ENCODE assay signal across 21 cellular contexts in the genomic region with DNA sequence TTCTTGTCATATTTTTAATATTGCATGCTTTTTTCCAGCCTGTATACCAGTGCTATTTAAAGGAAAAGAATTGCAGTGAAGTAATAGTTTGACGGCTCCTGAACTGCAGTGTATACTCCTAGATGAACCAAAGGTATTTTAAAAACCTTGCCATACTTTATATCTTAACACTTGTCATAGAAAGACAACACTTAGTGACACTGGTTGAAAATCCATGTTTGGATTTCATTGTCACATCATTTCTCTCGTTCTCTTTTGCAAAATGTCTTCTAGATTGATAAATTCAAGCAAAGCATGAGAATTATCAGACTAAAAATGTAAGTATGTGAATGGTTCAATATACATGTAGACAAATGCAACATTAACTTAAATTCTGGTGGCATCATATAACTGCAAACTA.
DNase-seq lines count a peak whose midpoint lies in the region; ATAC-seq and TF ChIP-seq lines count a peak whose summit lies in the region.
"Had no signal": no experiment of that assay in that cellular context is flagged by ENCODE, and none has a peak within 500 bp of the region (broad histone marks: within the 10 kb centered on the region; RNA-seq: fewer than 3 reads in every experiment).

No MANE protein-coding gene starts in this region.

- H3K4me1 Mint-ChIP-seq in MCF 10A (ENCODE audit: insufficient read depth, unreplicated experiment), result no peaks in the 10 kb centered on the region
- H3K4me1 Mint-ChIP-seq in brain, result peaks cover 21% of the 10 kb centered on the region
- no peaks in the 10 kb centered on the region for H3K4me1 Mint-ChIP-seq in naive thymus-derived CD4-positive, alpha-beta T cell
- H3K4me1 Mint-ChIP-seq: CD14-positive monocyte; CD4-positive, alpha-beta memory T cell; CD4-positive, CD25-positive, alpha-beta regulatory T cell; CD8-positive, alpha-beta memory T cell had no signal

- TF ChIP-seq POLR2A in breast epithelium (IDR thresholded peaks at IDR 0.05), result no peak

- POLR2A ChIA-PET in MCF 10A (lab: Yijun Ruan, JAX), result no interaction called here
- POLR2A ChIA-PET in naive thymus-derived CD4-positive, alpha-beta T cell (lab: Charles Lee), result no interaction called here

- H3K27ac ChIP-seq in breast epithelium, result no peak overlapping the region
- no peak overlapping the region for H3K27ac ChIP-seq in naive thymus-derived CD4-positive, alpha-beta T cell (ENCODE audit: low read depth, low read length)
- H3K27ac ChIP-seq: BLaER1 had no signal

- H3K9me3 Mint-ChIP-seq in MCF 10A (ENCODE audit: unreplicated experiment) (no peaks in the 10 kb centered on the region), brain (no peaks in the 10 kb centered on the region)
- peaks cover 0 to 11% (median 2%) of the 10 kb centered on the region in 11 donors for H3K9me3 Mint-ChIP-seq in naive thymus-derived CD4-positive, alpha-beta T cell

- H3K9me3 ChIP-seq in breast epithelium, result no peaks in the 10 kb centered on the region
- no peaks in the 10 kb centered on the region for H3K9me3 ChIP-seq in naive thymus-derived CD4-positive, alpha-beta T cell (ENCODE audit: control insufficient read depth in 2 of 3, low read length in 3 of 3)
- H3K9me3 ChIP-seq: BE2C, BLaER1 had no signal

- no peaks in the 10 kb centered on the region for H3K27me3 Mint-ChIP-seq in MCF 10A (ENCODE audit: insufficient read depth, unreplicated experiment)
- no peaks in the 10 kb centered on the region for H3K27me3 Mint-ChIP-seq in brain
- H3K27me3 Mint-ChIP-seq in naive thymus-derived CD4-positive, alpha-beta T cell, result no peaks in the 10 kb centered on the region
- H3K27me3 Mint-ChIP-seq: CD4-positive, alpha-beta memory T cell; CD4-positive, CD25-positive, alpha-beta regulatory T cell; CD8-positive, alpha-beta memory T cell had no signal

- H3K4me3 ChIP-seq in breast epithelium, result no peak overlapping the region
- H3K4me3 ChIP-seq in naive thymus-derived CD4-positive, alpha-beta T cell (ENCODE audit: low read length), result no peak overlapping the region
- H3K4me3 ChIP-seq: BLaER1, GM12878 had no signal

- BruUV-seq in MCF 10A (replicated peaks; lab: Mats Ljungman, UMichigan), result no TSS peak

- no peaks in the 10 kb centered on the region for H3K4me1 ChIP-seq in breast epithelium
- H3K4me1 ChIP-seq in naive thymus-derived CD4-positive, alpha-beta T cell (ENCODE audit: control insufficient read depth in 2 of 2, insufficient read depth in 2 of 2, low read length in 2 of 2), result no peaks in the 10 kb centered on the region
- H3K4me1 ChIP-seq: BLaER1 had no signal

- no peaks in the 10 kb centered on the region for H3K27me3 ChIP-seq in breast epithelium
- H3K27me3 ChIP-seq in naive thymus-derived CD4-positive, alpha-beta T cell (ENCODE audit: control insufficient read depth in 2 of 2, insufficient read depth in 2 of 2, low read length in 2 of 2), result no peaks in the 10 kb centered on the region
- H3K27me3 ChIP-seq: BE2C, BLaER1 had no signal

- CTCF ChIA-PET in MCF 10A (lab: Yijun Ruan, JAX), result no interaction called here
- CTCF ChIA-PET in naive thymus-derived CD4-positive, alpha-beta T cell (lab: Charles Lee), result no interaction called here

- no peaks in the 10 kb centered on the region for H3K36me3 Mint-ChIP-seq in MCF 10A (ENCODE audit: insufficient read depth, unreplicated experiment)
- H3K36me3 Mint-ChIP-seq in brain, result no peaks in the 10 kb centered on the region
- H3K36me3 Mint-ChIP-seq in naive thymus-derived CD4-positive, alpha-beta T cell, result no peaks in the 10 kb centered on the region
- H3K36me3 Mint-ChIP-seq: CD14-positive monocyte; CD4-positive, alpha-beta memory T cell; CD4-positive, CD25-positive, alpha-beta regulatory T cell; CD8-positive, alpha-beta memory T cell had no signal

- H3K27ac Mint-ChIP-seq in MCF 10A (ENCODE audit: low read depth, unreplicated experiment), result peak overlapping the region; percentile 18
- H3K27ac Mint-ChIP-seq in brain, result peak overlapping the region in 3 of 5 experiments; percentile 2 to 61 (median 28)
- no peak overlapping the region for H3K27ac Mint-ChIP-seq in naive thymus-derived CD4-positive, alpha-beta T cell
- H3K27ac Mint-ChIP-seq: CD14-positive monocyte; CD4-positive, alpha-beta memory T cell; CD4-positive, CD25-positive, alpha-beta regulatory T cell; CD8-positive, alpha-beta memory T cell had no signal

- no peaks in the 10 kb centered on the region for H3K36me3 ChIP-seq in breast epithelium
- no peaks in the 10 kb centered on the region for H3K36me3 ChIP-seq in naive thymus-derived CD4-positive, alpha-beta T cell (ENCODE audit: control insufficient read depth in 2 of 3, insufficient read depth in 3 of 3, low read length in 3 of 3)
- H3K36me3 ChIP-seq: BE2C, BLaER1 had no signal

- H3K4me3 Mint-ChIP-seq in MCF 10A (ENCODE audit: unreplicated experiment) (no peak overlapping the region), brain (no peak overlapping the region)
- no peak overlapping the region for H3K4me3 Mint-ChIP-seq in naive thymus-derived CD4-positive, alpha-beta T cell
- H3K4me3 Mint-ChIP-seq: CD14-positive monocyte; CD4-positive, alpha-beta memory T cell; CD4-positive, CD25-positive, alpha-beta regulatory T cell; CD8-positive, alpha-beta memory T cell had no signal

- ATAC-seq in naive thymus-derived CD4-positive, alpha-beta T cell, result no peak
- ATAC-seq: GM12878 had no signal

- intact Hi-C loops in MCF 10A (cut with micrococcal nuclease) (no loop called here), breast epithelium (cut with DNase I; ENCODE audit: low total_unique reads) (no loop called here)
- intact Hi-C loops in naive thymus-derived CD4-positive, alpha-beta T cell (cut with micrococcal nuclease), result no loop called here

- no peak for DNase-seq in MCF 10A (ENCODE audit: unreplicated experiment)
- no peak for DNase-seq in breast epithelium (ENCODE audit: low spot score in 2 of 2)
- DNase-seq in NCI-H187 (lab: John Stamatoyannopoulos, UW), result no peak
- no peak for DNase-seq in naive thymus-derived CD4-positive, alpha-beta T cell
- DNase-seq: 8988T; ACHN; BE2C; C1 segment of cervical spinal cord; CD4-positive, alpha-beta memory T cell; CD4-positive, CD25-positive, alpha-beta regulatory T cell; CD8-positive, alpha-beta memory T cell; DMS 273 treated with DMSO at 0.1 percent for 48 hours; DMS53; DMS79; DND-41; EL; GDM1 had no signal

- TF ChIP-seq CTCF in MCF 10A (IDR thresholded peaks at IDR 0.05; ENCODE audit: unreplicated experiment) (no peak), breast epithelium (IDR thresholded peaks at IDR 0.05) (no peak), brain (conservative IDR thresholded peaks at IDR 0.05) (no peak)

Comparison
In these comparisons a context has a peak if more than half of its experiments do, and no peak if none do; other contexts are left out.
1. H3K27ac Mint-ChIP-seq: peak in MCF 10A (single experiment) and brain (3 of 5); none in naive thymus-derived CD4-positive, alpha-beta T cell (0 of 9).